Comparison of ENCODE assay signal across 17 cellular contexts in the genomic region with DNA sequence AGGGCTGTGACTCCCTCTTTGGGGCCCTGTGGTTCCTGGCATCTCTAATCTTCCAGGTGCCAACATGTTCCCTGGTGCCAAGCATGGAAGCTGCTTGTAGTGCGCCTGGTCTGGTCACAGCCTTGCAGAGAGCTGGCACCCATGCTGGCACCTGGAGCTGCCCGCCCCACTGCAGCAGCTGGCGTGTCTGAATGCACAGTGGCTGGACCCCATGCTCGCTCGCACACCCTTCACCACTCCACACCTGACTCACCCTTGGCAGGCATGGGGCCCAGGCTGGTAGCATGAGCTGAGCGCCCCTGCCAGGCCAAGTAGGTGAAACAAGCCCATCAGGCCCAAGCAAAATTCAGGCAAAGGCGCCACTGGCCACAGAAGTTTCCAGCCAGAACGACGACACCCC.
"Had no signal": no experiment of that assay in that cellular context is flagged by ENCODE, and none has a peak within 500 bp of the region (broad histone marks: within the 10 kb centered on the region; RNA-seq: fewer than 3 reads in every experiment).

No MANE protein-coding gene starts in this region.

- H3K36me3 Mint-ChIP-seq: natural killer cell treated with Interleukin-12 subunit alpha and Interleukin-12 subunit beta and Interleukin-15 and Interleukin-18, amount 100 ng/mL, for 72 hours; stimulated activated effector memory CD8-positive, alpha-beta T cell treated with anti-CD3 and anti-CD28 coated beads, Interleukin-12 subunit alpha, Interleukin-12 subunit beta, amount 100 ng/mL, for 72 hours had no signal

- H3K27me3 Mint-ChIP-seq: stimulated activated naive CD8-positive, alpha-beta T cell treated with anti-CD3 and anti-CD28 coated beads, Interleukin-15, Interleukin-2, amounts not matched to agents 100 ng/mL and 50 ng/mL, for 24 hours had no signal

- H3K27ac ChIP-seq: esophagus squamous epithelium, gastroesophageal sphincter, parathyroid adenoma, prostate gland, testis, tibial nerve, upper lobe of right lung, vagina had no signal

- H3K27me3 ChIP-seq: testis, upper lobe of right lung, vagina had no signal

- H3K4me3 Mint-ChIP-seq: dendritic cell treated with granulocyte-macrophage colony-stimulating factor and Interleukin-4, amounts not matched to agents 40 ng/mL and 50 ng/mL, for 4 days; effector memory CD8-positive, alpha-beta T cell; natural killer cell treated with Interleukin-12 subunit alpha and Interleukin-12 subunit beta and Interleukin-15 and Interleukin-18, amount 100 ng/mL, for 72 hours; stimulated activated effector memory CD8-positive, alpha-beta T cell treated with anti-CD3 and anti-CD28 coated beads, Interleukin-12 subunit alpha, Interleukin-12 subunit beta, amount 100 ng/mL, for 72 hours; stimulated activated naive CD8-positive, alpha-beta T cell treated with anti-CD3 and anti-CD28 coated beads, Interleukin-15, Interleukin-2, amounts not matched to agents 100 ng/mL and 50 ng/mL, for 24 hours had no signal

- H3K9me3 Mint-ChIP-seq: dendritic cell treated with granulocyte-macrophage colony-stimulating factor and Interleukin-4, amounts not matched to agents 40 ng/mL and 50 ng/mL, for 4 days; effector memory CD8-positive, alpha-beta T cell; natural killer cell treated with Interleukin-12 subunit alpha and Interleukin-12 subunit beta and Interleukin-15 and Interleukin-18, amount 100 ng/mL, for 72 hours; stimulated activated effector memory CD8-positive, alpha-beta T cell treated with anti-CD3 and anti-CD28 coated beads, Interleukin-12 subunit alpha, Interleukin-12 subunit beta, amount 100 ng/mL, for 72 hours; stimulated activated naive CD8-positive, alpha-beta T cell treated with anti-CD3 and anti-CD28 coated beads, Interleukin-15, Interleukin-2, amounts not matched to agents 100 ng/mL and 50 ng/mL, for 24 hours had no signal

- H3K4me3 ChIP-seq: esophagus squamous epithelium, gastroesophageal sphincter, mucosa of descending colon, prostate gland, smooth muscle cell, testis, tibial nerve, upper lobe of right lung, vagina had no signal

- ATAC-seq: effector memory CD8-positive, alpha-beta T cell; gastroesophageal sphincter had no signal

- H3K4me1 Mint-ChIP-seq: stimulated activated effector memory CD8-positive, alpha-beta T cell treated with anti-CD3 and anti-CD28 coated beads, Interleukin-12 subunit alpha, Interleukin-12 subunit beta, amount 100 ng/mL, for 72 hours had no signal

- H3K4me1 ChIP-seq: gastroesophageal sphincter, prostate gland, testis, tibial nerve, upper lobe of right lung, vagina had no signal

- H3K9me3 ChIP-seq: esophagus squamous epithelium, gastroesophageal sphincter, mucosa of descending colon, prostate gland, testis, tibial nerve, upper lobe of right lung, vagina had no signal

- H3K27ac Mint-ChIP-seq: dendritic cell treated with granulocyte-macrophage colony-stimulating factor and Interleukin-4, amounts not matched to agents 40 ng/mL and 50 ng/mL, for 4 days; effector memory CD8-positive, alpha-beta T cell; natural killer cell treated with Interleukin-12 subunit alpha and Interleukin-12 subunit beta and Interleukin-15 and Interleukin-18, amount 100 ng/mL, for 72 hours; stimulated activated effector memory CD8-positive, alpha-beta T cell treated with anti-CD3 and anti-CD28 coated beads, Interleukin-12 subunit alpha, Interleukin-12 subunit beta, amount 100 ng/mL, for 72 hours; stimulated activated naive CD8-positive, alpha-beta T cell treated with anti-CD3 and anti-CD28 coated beads, Interleukin-15, Interleukin-2, amounts not matched to agents 100 ng/mL and 50 ng/mL, for 24 hours had no signal

- H3K36me3 ChIP-seq: esophagus squamous epithelium, gastroesophageal sphincter, prostate gland, tibial nerve, upper lobe of right lung, vagina had no signal

- DNase-seq: effector memory CD8-positive, alpha-beta T cell; esophagus squamous epithelium; kidney glomerular epithelial cell; stimulated activated CD4-positive, alpha-beta T cell treated with anti-CD3 and anti-CD28 coated beads, Interleukin-4, amount 100 ng/mL, for 1 hour; upper lobe of right lung had no signal
